In the genomic region with DNA sequence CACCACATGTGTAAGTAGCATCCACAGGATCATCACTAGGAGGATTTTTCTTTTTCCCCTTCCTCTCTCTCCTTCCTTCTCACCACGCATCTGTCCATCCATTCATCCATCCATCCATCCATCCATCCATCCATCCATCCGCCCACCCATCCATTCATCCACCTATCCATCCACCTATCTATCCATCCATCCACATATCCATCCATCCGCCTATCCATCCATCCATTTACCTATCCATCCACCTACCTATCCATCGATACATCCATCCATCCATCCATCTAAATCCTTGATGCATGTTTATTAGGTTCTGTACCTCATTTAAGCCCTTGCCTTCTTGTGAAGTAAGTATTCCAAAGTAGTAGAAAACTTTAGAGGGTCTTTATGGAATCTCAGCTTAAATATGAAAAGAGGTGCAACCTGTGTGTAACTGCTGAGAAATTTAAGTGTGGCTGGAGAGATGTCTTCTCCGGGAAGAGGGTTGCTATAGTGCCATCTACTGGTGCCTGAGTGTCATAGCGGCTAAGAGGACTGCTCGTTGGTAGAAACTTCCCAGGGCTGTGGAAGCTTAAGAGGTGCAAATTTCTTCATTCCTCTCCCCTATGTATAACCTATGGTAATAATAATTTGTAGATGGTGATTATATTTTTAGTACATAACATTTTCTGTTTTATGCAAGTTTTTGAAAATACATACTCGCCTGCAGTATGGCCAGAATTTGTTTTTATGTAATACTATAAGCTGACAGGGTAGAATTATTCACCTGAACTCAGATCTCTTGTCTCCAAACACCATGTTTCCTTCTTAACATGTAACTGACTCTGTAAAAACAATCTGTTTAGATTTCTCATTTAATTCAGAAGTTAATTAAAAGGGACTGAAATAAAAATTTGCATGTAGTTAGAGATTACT, we compare ENCODE assay signal across 8 cellular contexts. TPM values are rescaled to one million over a fixed set of nuclear protein-coding genes. Genes with fewer than 3 reads are reported as not detected.
DNase-seq lines count a peak whose midpoint lies in the region; ATAC-seq, FAIRE-seq and TF ChIP-seq lines count a peak whose summit lies in the region.

No MANE protein-coding gene starts in this region.

- 51 to 69% methylated on average over 3 to 6 of the region's 8 CpGs for WGBS in endodermal cell (ENCODE audit: insufficient coverage in 1 of 2, insufficient read length in 1 of 2), 2 experiments
- WGBS in thyroid gland, 2 donors, result 45% methylated on average over 8 of the region's 8 CpGs

- peaks cover 3% of the 10 kb centered on the region for H3K27me3 Mint-ChIP-seq in endodermal cell (ENCODE audit: insufficient read depth)

- TF ChIP-seq POLR2A in thyroid gland (IDR thresholded peaks at IDR 0.05), result no peak

- TF ChIP-seq CTCF in AG10803 (conservative IDR thresholded peaks at IDR 0.05; ENCODE audit: low read length) (peak; percentile 98), VCaP (conservative IDR thresholded peaks at IDR 0.05) (peak; percentile 98), endodermal cell (conservative IDR thresholded peaks at IDR 0.05) (peak; percentile 92), thyroid gland (IDR thresholded peaks at IDR 0.05) (peak; percentile 46 to 92 (median 55))

- no peaks in the 10 kb centered on the region for H3K9me3 Mint-ChIP-seq in endodermal cell

- H3K4me1 ChIP-seq in endodermal cell (ENCODE audit: control insufficient read depth, insufficient read depth, low read length), result no peaks in the 10 kb centered on the region
- no peaks in the 10 kb centered on the region for H3K4me1 ChIP-seq in thyroid gland

- FAIRE-seq in GM18507 (lab: Jason Lieb, UNC), result peak; percentile 84

- H3K9ac ChIP-seq in endodermal cell (ENCODE audit: extremely low read depth, low read length, poor library complexity, severe bottlenecking), result no peak overlapping the region

- no peak overlapping the region for H3K27ac Mint-ChIP-seq in endodermal cell

- no peaks in the 10 kb centered on the region for H3K4me1 Mint-ChIP-seq in endodermal cell

- DNase-seq in AG10803 (ENCODE audit: low read depth), result peak; percentile 61
- peak; percentile 45 for DNase-seq in GM18507 (ENCODE audit: extremely low spot score, insufficient read length, low read depth)
- DNase-seq in NCI-H2107 (lab: John Stamatoyannopoulos, UW), result peak; percentile 71
- DNase-seq in endodermal cell, result peak; percentile 81
- DNase-seq in midbrain (lab: John Stamatoyannopoulos, UW), result peak; percentile 44
- peak; percentile 30 to 48 for DNase-seq in thyroid gland

- H3K4me3 Mint-ChIP-seq in endodermal cell, result no peak overlapping the region

- no peaks in the 10 kb centered on the region for H3K36me3 ChIP-seq in endodermal cell (ENCODE audit: control insufficient read depth, insufficient read depth, low read length)
- H3K36me3 ChIP-seq in thyroid gland, result no peaks in the 10 kb centered on the region

- H3K4me3 ChIP-seq in AG10803 (ENCODE audit: low read length), result no peak overlapping the region
- H3K4me3 ChIP-seq in endodermal cell (ENCODE audit: low read length), result no peak overlapping the region
- H3K4me3 ChIP-seq in thyroid gland (replicated peaks in 1 of 3), result no peak overlapping the region

- H3K9me3 ChIP-seq in endodermal cell (ENCODE audit: control insufficient read depth, low read length) (no peaks in the 10 kb centered on the region), thyroid gland (no peaks in the 10 kb centered on the region)

- H3K27ac ChIP-seq in VCaP (no peak overlapping the region), endodermal cell (ENCODE audit: low read depth, low read length) (no peak overlapping the region), thyroid gland (no peak overlapping the region)

- intact Hi-C loops in thyroid gland (cut with DNase I), result no loop called here

- no peak for ATAC-seq in HG03521 (IDR thresholded peaks at IDR 0.05; ENCODE audit: unreplicated experiment)

- H3K36me3 Mint-ChIP-seq in endodermal cell (ENCODE audit: low read depth), result no peaks in the 10 kb centered on the region

- H3K27me3 ChIP-seq in endodermal cell (ENCODE audit: control insufficient read depth, insufficient read depth, low read length, poor library complexity, severe bottlenecking), result no peaks in the 10 kb centered on the region
- H3K27me3 ChIP-seq in thyroid gland, result no peaks in the 10 kb centered on the region

RNA-seq across cellular contexts. Expression of a gene that starts 46.0 kb away (rescaled TPM):
- total RNA-seq in endodermal cell (not detected), thyroid gland (under 1 TPM in 3 of 4 donors, not detected in 1; 0.13 to 0.88 (median 0.67) TPM)
- 0.32 TPM for polyA plus RNA-seq in endodermal cell (2013, experiment 1 of 2)
- not detected for polyA plus RNA-seq in endodermal cell (2013, experiment 2 of 2)
